ENCODE assay signal across 11 cellular contexts in genomic region chr7:126411032-126411820, GRCh38.
DNase-seq lines count a peak whose midpoint lies in the region; ATAC-seq and TF ChIP-seq lines count a peak whose summit lies in the region.
"Had no signal": no experiment of that assay in that cellular context is flagged by ENCODE, and none has a peak within 500 bp of the region (broad histone marks: within the 10 kb centered on the region; RNA-seq: fewer than 3 reads in every experiment).

No MANE protein-coding gene starts in this region.

- H3K9me3 ChIP-seq in hepatocyte (ENCODE audit: low read depth) (no peaks in the 10 kb centered on the region), esophagus muscularis mucosa (no peaks in the 10 kb centered on the region)
- H3K9me3 ChIP-seq: stomach had no signal

- H4K20me1 ChIP-seq in hepatocyte (ENCODE audit: insufficient read depth, poor library complexity, severe bottlenecking) = no peaks in the 10 kb centered on the region

- H3K4me3 ChIP-seq in hepatocyte (no peak overlapping the region), esophagus muscularis mucosa (no peak overlapping the region)
- H3K4me3 ChIP-seq: stomach had no signal

- TF ChIP-seq EP300 in esophagus muscularis mucosa (IDR thresholded peaks at IDR 0.05) = no peak

- intact Hi-C loops in esophagus muscularis mucosa (cut with DNase I) = no loop called here

- H3K27ac ChIP-seq in hepatocyte (no peak overlapping the region), esophagus muscularis mucosa (replicated peaks in 1 of 4) (no peak overlapping the region)
- H3K27ac ChIP-seq: HL-60, stomach had no signal

- no peak for TF ChIP-seq CTCF in hepatocyte (IDR thresholded peaks at IDR 0.05; ENCODE audit: poor library complexity)
- no peak for TF ChIP-seq CTCF in esophagus muscularis mucosa (IDR thresholded peaks at IDR 0.05)

- H3K4me1 ChIP-seq in hepatocyte (ENCODE audit: insufficient read depth) = no peaks in the 10 kb centered on the region
- no peaks in the 10 kb centered on the region for H3K4me1 ChIP-seq in esophagus muscularis mucosa
- H3K4me1 ChIP-seq: stomach had no signal

- peak overlapping the region; percentile 35 for H3K4me2 ChIP-seq in hepatocyte

- DNase-seq in hepatocyte (ENCODE audit: low spot score) (no peak), esophagus muscularis mucosa (ENCODE audit: extremely low spot score) (no peak)
- no peak for DNase-seq in stimulated activated CD4-positive, alpha-beta T cell treated with anti-CD3 and anti-CD28 coated beads, Interleukin-2, amount 100 ng/mL, for 24 hours
- DNase-seq: activated effector memory CD4-positive, alpha-beta T cell treated with Interleukin-2 at 50 U/mL for 16 hours; NCI-H1436 treated with DMSO at 0.1 percent for 48 hours; stomach had no signal

- ATAC-seq in GM18858 (IDR thresholded peaks at IDR 0.05; ENCODE audit: unreplicated experiment) (peak; percentile 43), GM21717 (IDR thresholded peaks at IDR 0.05; ENCODE audit: unreplicated experiment) (peak; percentile 64), HG03439 (IDR thresholded peaks at IDR 0.05; ENCODE audit: unreplicated experiment) (peak; percentile 64), GM21367 (IDR thresholded peaks at IDR 0.05; ENCODE audit: unreplicated experiment) (no peak)

- no peaks in the 10 kb centered on the region for H3K27me3 ChIP-seq in hepatocyte
- H3K27me3 ChIP-seq in esophagus muscularis mucosa = no peaks in the 10 kb centered on the region
- H3K27me3 ChIP-seq: stomach had no signal

- 78% methylated on average over 3 of the region's 3 CpGs for WGBS in hepatocyte (ENCODE audit: low lambda C conversion rate, missing lambda C conversion rate)
- WGBS in esophagus muscularis mucosa = 73% methylated on average over 3 of the region's 3 CpGs

- H3K9me2 ChIP-seq in hepatocyte (replicated peaks; ENCODE audit: insufficient read depth) = no peaks in the 10 kb centered on the region

- H2AFZ ChIP-seq in hepatocyte = no peak overlapping the region

- no peaks in the 10 kb centered on the region for H3K36me3 ChIP-seq in hepatocyte (replicated peaks; ENCODE audit: insufficient read depth, low read depth)
- no peaks in the 10 kb centered on the region for H3K36me3 ChIP-seq in esophagus muscularis mucosa
- H3K36me3 ChIP-seq: stomach had no signal

- no peaks in the 10 kb centered on the region for H3K79me2 ChIP-seq in hepatocyte

- no peak for TF ChIP-seq POLR2A in esophagus muscularis mucosa (IDR thresholded peaks at IDR 0.05; ENCODE audit: low read depth)
